9 cellular contexts compared by ENCODE assay signal in genomic region chr14:60658116-60658515, GRCh38. TPM values are rescaled to one million over a fixed set of nuclear protein-coding genes. Genes with fewer than 3 reads are reported as not detected.
A peak's percentile ranks its signal among the peaks of the same experiment; 100 is the strongest.
DNase-seq lines count a peak whose midpoint lies in the region; TF ChIP-seq lines count a peak whose summit lies in the region.
"Had no signal": no experiment of that assay in that cellular context is flagged by ENCODE, and none has a peak within 500 bp of the region (broad histone marks: within the 10 kb centered on the region; RNA-seq: fewer than 3 reads in every experiment).

No MANE protein-coding gene starts in this region.

- no peak overlapping the region for H3K27ac ChIP-seq in GM23248
- no peak overlapping the region for H3K27ac ChIP-seq in ascending aorta
- H3K27ac ChIP-seq in mesodermal cell (ENCODE audit: low read depth, low read length, severe bottlenecking) = no peak overlapping the region

- H3K4me1 ChIP-seq in GM23248 (ENCODE audit: insufficient read depth) (peaks cover 18% of the 10 kb centered on the region), ascending aorta (peaks cover 0 to 17% of the 10 kb centered on the region in 2 donors), mesodermal cell (ENCODE audit: control insufficient read depth, insufficient read depth, low read length, poor library complexity, severe bottlenecking) (peaks cover 4% of the 10 kb centered on the region)

- H3K27me3 ChIP-seq in GM23248 (replicated peaks; ENCODE audit: insufficient read depth) (peaks cover 3% of the 10 kb centered on the region), ascending aorta (no peaks in the 10 kb centered on the region)

- in situ Hi-C loops in GM23248 (cut with MboI) = no loop called here

- no peak for DNase-seq in AG04449 (ENCODE audit: low read depth, low spot score)
- DNase-seq in GM23248 = no peak
- no peak for DNase-seq in ascending aorta (ENCODE audit: low spot score in 2 of 2)
- no peak for DNase-seq in stimulated activated CD8-positive, alpha-beta memory T cell treated with anti-CD3 and anti-CD28 coated beads, Interleukin-4, amount 100 ng/mL, for 48 hours
- DNase-seq in NK-92 (lab: John Stamatoyannopoulos, UW; ENCODE audit: unreplicated experiment) = no peak
- DNase-seq in activated effector memory CD4-positive, alpha-beta T cell treated with anti-CD3 and anti-CD28 coated beads, Interleukin-2, amount 50 U/mL, for 16 hours = no peak
- no peak for DNase-seq in nucleus accumbens (lab: John Stamatoyannopoulos, UW)
- DNase-seq: adrenal gland had no signal

- H3K9me3 ChIP-seq in GM23248 (ENCODE audit: low read depth) (no peaks in the 10 kb centered on the region), ascending aorta (no peaks in the 10 kb centered on the region), mesodermal cell (ENCODE audit: control insufficient read depth, low read length) (no peaks in the 10 kb centered on the region)
- H3K9me3 ChIP-seq: adrenal gland had no signal

- peaks cover 16% of the 10 kb centered on the region for H3F3A ChIP-seq in GM23248 (ENCODE audit: insufficient read depth)

- WGBS in GM23248 (ENCODE audit: low coverage in 1 of 2, low lambda C conversion rate in 2 of 2, missing lambda C conversion rate in 2 of 2), 2 experiments = 96 to 98% methylated on average over 10 of the region's 10 CpGs
- 12 to 15% methylated on average over 8 to 10 of the region's 10 CpGs for whole genome bisulfite sequencing in mesodermal cell (ENCODE audit: insufficient coverage in 2 of 2), 2 experiments

- peak overlapping the region; percentile 85 for H3K9ac ChIP-seq in GM23248

- POLR2A ChIA-PET in AG04449 (lab: Yijun Ruan, JAX) = no interaction called here

- no peak for TF ChIP-seq CTCF in AG04449 (IDR thresholded peaks at IDR 0.05; ENCODE audit: insufficient read depth, low read length, missing control alignments)
- no peak for TF ChIP-seq CTCF in ascending aorta (IDR thresholded peaks at IDR 0.05)

- intact Hi-C loops in ascending aorta (cut with DNase I) = loop anchor here (5.0 kb wide), 1 partner anchor 64 kb away; the partner anchor contains the start of gene SIX4

- peak overlapping the region; percentile 65 for H3K4me3 ChIP-seq in AG04449 (ENCODE audit: low read depth, low read length)
- peak overlapping the region; percentile 87 for H3K4me3 ChIP-seq in GM23248
- peak overlapping the region; percentile 74 to 82 for H3K4me3 ChIP-seq in ascending aorta
- H3K4me3 ChIP-seq in mesodermal cell (ENCODE audit: extremely low read depth, insufficient read depth, low read length, poor library complexity, severe bottlenecking) = peak overlapping the region; percentile 48

- CTCF ChIA-PET in AG04449 (lab: Yijun Ruan, JAX) = interaction anchor here (0.6 to 1.6 kb wide), 5 partner anchors 9 to 593 kb away, joined by 3 to 6 read pairs (median 3); partner anchors contain the start of gene SIX1

- H3K36me3 ChIP-seq in GM23248 (ENCODE audit: low read depth) (no peaks in the 10 kb centered on the region), ascending aorta (no peaks in the 10 kb centered on the region), mesodermal cell (ENCODE audit: control insufficient read depth, insufficient read depth, low read length) (no peaks in the 10 kb centered on the region)
- H3K36me3 ChIP-seq: adrenal gland had no signal

- H3K9me2 ChIP-seq in GM23248 (ENCODE audit: insufficient read depth) = no peaks in the 10 kb centered on the region

- peak overlapping the region; percentile 96 for H2AFZ ChIP-seq in GM23248

- H3K4me2 ChIP-seq in GM23248 (ENCODE audit: unreplicated experiment) = peak overlapping the region; percentile 90

- no peaks in the 10 kb centered on the region for H4K20me1 ChIP-seq in GM23248 (ENCODE audit: insufficient read depth)

- no peaks in the 10 kb centered on the region for H3K79me2 ChIP-seq in GM23248 (ENCODE audit: insufficient read depth)

RNA-seq across cellular contexts. Expression of gene SIX1, which starts 8.8 kb away (rescaled TPM):
- total RNA-seq in GM23248 (2014; rRNA removed; shearing (Covaris generic)) = 7.8 and 11.7 TPM in 2 replicates
- 11.4 and 12.6 TPM in 2 replicates for polyA plus RNA-seq in GM23248 (2016; fragmentation: Nextera tagmentation; extraction: Ambion mirVana)
- 1.1 TPM for total RNA-seq in ascending aorta
- 0.66 TPM for polyA plus RNA-seq in mesodermal cell (2013, experiment 1 of 2)
- 0.46 TPM for polyA plus RNA-seq in mesodermal cell (2013, experiment 2 of 2)
